18 cellular contexts compared by ENCODE assay signal in genomic region chr17:62801553-62801952, GRCh38. TPM values are rescaled to one million over a fixed set of nuclear protein-coding genes. Genes with fewer than 3 reads are reported as not detected.
DNase-seq lines count a peak whose midpoint lies in the region; TF ChIP-seq lines count a peak whose summit lies in the region.
"Had no signal": no experiment of that assay in that cellular context is flagged by ENCODE, and none has a peak within 500 bp of the region (broad histone marks: within the 10 kb centered on the region; RNA-seq: fewer than 3 reads in every experiment).

No MANE protein-coding gene starts in this region.

- intact Hi-C loops in sigmoid colon (cut with DNase I), result no loop called here
- intact Hi-C loops in Calu3 (cut with micrococcal nuclease; ENCODE audit: unreplicated experiment), result no loop called here

- H3K4me3 ChIP-seq in sigmoid colon, result no peak overlapping the region

- H3K9me3 ChIP-seq in sigmoid colon, result no peaks in the 10 kb centered on the region

- H3K27ac Mint-ChIP-seq in Calu3 (ENCODE audit: unreplicated experiment), result no peak overlapping the region
- H3K27ac Mint-ChIP-seq: CD4-positive, CD25-positive, alpha-beta regulatory T cell had no signal

- TF ChIP-seq POLR2A in sigmoid colon (IDR thresholded peaks at IDR 0.05), result no peak

- no peak overlapping the region for H3K27ac ChIP-seq in sigmoid colon
- H3K27ac ChIP-seq: HL-60 had no signal

- H3K4me3 Mint-ChIP-seq in Calu3 (ENCODE audit: low read depth, unreplicated experiment), result no peak overlapping the region
- H3K4me3 Mint-ChIP-seq: CD4-positive, CD25-positive, alpha-beta regulatory T cell had no signal

- 88 to 92% methylated on average over 6 of the region's 6 CpGs for WGBS in sigmoid colon, 2 donors

- CTCF ChIA-PET in Calu3 (lab: Charles Lee), result no interaction called here

- H3K4me1 Mint-ChIP-seq in Calu3 (ENCODE audit: low read depth, unreplicated experiment), result peaks cover 18% of the 10 kb centered on the region
- H3K4me1 Mint-ChIP-seq: CD4-positive, CD25-positive, alpha-beta regulatory T cell had no signal

- peak; percentile 84 for DNase-seq in DMS53 (lab: John Stamatoyannopoulos, UW)
- peak; percentile 25 for DNase-seq in NCI-H1048 (lab: John Stamatoyannopoulos, UW)
- DNase-seq in NCI-H774 (lab: John Stamatoyannopoulos, UW), result peak; percentile 40
- DNase-seq in islet precursor cell, result peak; percentile 22
- DNase-seq in sigmoid colon, result no peak
- no peak for DNase-seq in Calu3
- DNase-seq in medulla oblongata (ENCODE audit: extremely low spot score), result no peak
- DNase-seq: ACHN; CD4-positive, CD25-positive, alpha-beta regulatory T cell; DMS79 treated with DMSO at 0.1 percent for 48 hours; HCEC 1CT; KG1; NCI-H1092 treated with DMSO at 0.1 percent for 48 hours; NCI-H2081 treated with DMSO at 0.1 percent for 48 hours; Right ventricle myocardium superior; T-helper 2 cell had no signal

- no TSS peak for BruUV-seq in Calu3 (replicated peaks; lab: Mats Ljungman, UMichigan)

- H3K36me3 Mint-ChIP-seq in Calu3 (ENCODE audit: insufficient read depth, unreplicated experiment), result peaks cover 4% of the 10 kb centered on the region
- H3K36me3 Mint-ChIP-seq: CD4-positive, CD25-positive, alpha-beta regulatory T cell had no signal

- TF ChIP-seq EP300 in sigmoid colon (IDR thresholded peaks at IDR 0.05), result no peak

- H3K27me3 Mint-ChIP-seq in Calu3 (ENCODE audit: unreplicated experiment), result no peaks in the 10 kb centered on the region

- H3K27me3 ChIP-seq in sigmoid colon, result peaks cover 0 to 19% (median 0%) of the 10 kb centered on the region in 3 donors

- no peak for TF ChIP-seq CTCF in sigmoid colon (IDR thresholded peaks at IDR 0.05)
- TF ChIP-seq CTCF in Calu3 (IDR thresholded peaks at IDR 0.05; ENCODE audit: unreplicated experiment), result no peak

- no peaks in the 10 kb centered on the region for H3K36me3 ChIP-seq in sigmoid colon

- H3K4me1 ChIP-seq in sigmoid colon, result no peaks in the 10 kb centered on the region

- H3K9me3 Mint-ChIP-seq in Calu3 (ENCODE audit: low read depth, unreplicated experiment), result no peaks in the 10 kb centered on the region

RNA-seq across cellular contexts. Expression of gene MARCHF10, which starts 6.6 kb away (rescaled TPM):
- 1 to 10 TPM in 2 of 4 donors, under 1 TPM in 2; 0.27 to 2.1 (median 1.0) TPM for total RNA-seq in sigmoid colon
- polyA plus RNA-seq in sigmoid colon, result under 1 TPM in 1 of 3 donors, not detected in 2; 0.09 TPM
- not detected in 2 replicates for total RNA-seq in Calu3 (2022)
- total RNA-seq: CD4-positive, CD25-positive, alpha-beta regulatory T cell; NCI-H460; Right ventricle myocardium superior had no signal

Comparison
In these comparisons a context has a peak if more than half of its experiments do, and no peak if none do; other contexts are left out.
1. DNase-seq: peak in DMS53 (single experiment), NCI-H1048 (single experiment), NCI-H774 (single experiment) and islet precursor cell (single experiment); none in sigmoid colon (single experiment), Calu3 (single experiment) and medulla oblongata (single experiment).